ENCODE assay signal across 1 cellular context in genomic region chr1:222930097-222930496, GRCh38.
TF ChIP-seq lines count a peak whose summit lies in the region.

No MANE protein-coding gene starts in this region.

TF ChIP-seq in GM23338, 12 proteins besides CTCF, POLR2A, EP300 and RAD21 (continued from another document):
- TF ChIP-seq, protein P1, sequence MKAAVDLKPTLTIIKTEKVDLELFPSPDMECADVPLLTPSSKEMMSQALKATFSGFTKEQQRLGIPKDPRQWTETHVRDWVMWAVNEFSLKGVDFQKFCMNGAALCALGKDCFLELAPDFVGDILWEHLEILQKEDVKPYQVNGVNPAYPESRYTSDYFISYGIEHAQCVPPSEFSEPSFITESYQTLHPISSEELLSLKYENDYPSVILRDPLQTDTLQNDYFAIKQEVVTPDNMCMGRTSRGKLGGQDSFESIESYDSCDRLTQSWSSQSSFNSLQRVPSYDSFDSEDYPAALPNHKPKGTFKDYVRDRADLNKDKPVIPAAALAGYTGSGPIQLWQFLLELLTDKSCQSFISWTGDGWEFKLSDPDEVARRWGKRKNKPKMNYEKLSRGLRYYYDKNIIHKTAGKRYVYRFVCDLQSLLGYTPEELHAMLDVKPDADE (IDR thresholded peaks at IDR 0.05): no peak
- TF ChIP-seq EZH2phosphoT487 (IDR thresholded peaks at IDR 0.05; ENCODE audit: unreplicated experiment): no peak
- TF ChIP-seq POLR2AphosphoS5 (IDR thresholded peaks at IDR 0.05; ENCODE audit: low read depth): no peak
